In the genomic region with DNA sequence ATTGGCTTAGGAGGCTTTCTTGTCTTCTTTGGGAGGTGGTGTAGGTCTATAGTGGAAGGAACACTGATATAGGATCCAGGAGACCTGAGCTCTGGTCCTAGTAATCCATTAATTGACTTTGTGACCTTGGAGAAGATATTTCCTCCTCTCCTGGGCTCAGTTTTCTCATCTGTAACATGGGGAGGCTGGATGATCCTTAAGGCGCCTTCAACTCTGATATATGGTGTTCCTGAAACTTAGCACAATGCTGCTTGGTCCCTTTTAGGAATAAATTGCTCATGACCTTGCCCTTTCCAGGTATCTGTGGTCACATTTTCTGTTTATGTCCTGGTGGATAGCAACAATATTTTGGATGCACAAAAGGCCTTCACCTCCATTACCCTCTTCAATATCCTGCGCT, we compare ENCODE assay signal across 25 cellular contexts.
"Had no signal": no experiment of that assay in that cellular context is flagged by ENCODE, and none has a peak within 500 bp of the region (broad histone marks: within the 10 kb centered on the region; RNA-seq: fewer than 3 reads in every experiment).

No MANE protein-coding gene starts in this region.

- H3K4me3 ChIP-seq: colonic mucosa, esophagus squamous epithelium, gastrocnemius medialis, heart right ventricle, left lung, lower lobe of right lung, mucosa of descending colon had no signal

- DNase-seq: colonic mucosa; cortex of kidney; effector CD8-positive, alpha-beta T cell; effector memory CD8-positive, alpha-beta T cell; endodermal cell; esophagus squamous epithelium; foreskin fibroblast; foreskin melanocyte; gastrocnemius medialis; glutamatergic neuron; head of caudate nucleus; heart right ventricle; hippocampal formation; left cardiac atrium; left lung; left ventricle myocardium superior; lower lobe of right lung; mesenchymal stem cell; mucosa of descending colon had no signal

- H3K4me3 Mint-ChIP-seq: dendritic cell treated with granulocyte-macrophage colony-stimulating factor and Interleukin-4, amounts not matched to agents 40 ng/mL and 50 ng/mL, for 4 days; effector memory CD8-positive, alpha-beta T cell; endodermal cell; mesothelial cell of epicardium had no signal

- H3K27ac ChIP-seq: colonic mucosa, heart right ventricle, left lung, lower lobe of right lung had no signal

- H3K4me1 Mint-ChIP-seq: endodermal cell, mesothelial cell of epicardium had no signal

- H3K27ac Mint-ChIP-seq: dendritic cell treated with granulocyte-macrophage colony-stimulating factor and Interleukin-4, amounts not matched to agents 40 ng/mL and 50 ng/mL, for 4 days; effector memory CD8-positive, alpha-beta T cell; endodermal cell; mesothelial cell of epicardium had no signal

- H3K4me1 ChIP-seq: colonic mucosa, heart right ventricle, lower lobe of right lung had no signal

- H3K36me3 ChIP-seq: colonic mucosa, esophagus squamous epithelium, heart right ventricle, left lung, lower lobe of right lung had no signal

- H3K9me3 Mint-ChIP-seq: dendritic cell treated with granulocyte-macrophage colony-stimulating factor and Interleukin-4, amounts not matched to agents 40 ng/mL and 50 ng/mL, for 4 days; effector memory CD8-positive, alpha-beta T cell; endodermal cell; mesothelial cell of epicardium had no signal

- FAIRE-seq: endometrium, endothelial cell of umbilical vein, islet of Langerhans, keratinocyte had no signal

- H3K27me3 ChIP-seq: colonic mucosa, esophagus squamous epithelium, gastrocnemius medialis, heart right ventricle, left lung had no signal

- H3K36me3 Mint-ChIP-seq: mesothelial cell of epicardium had no signal

- H3K9me3 ChIP-seq: colonic mucosa, esophagus squamous epithelium, gastrocnemius medialis, heart right ventricle, left lung, lower lobe of right lung, mucosa of descending colon had no signal

- H3K27me3 Mint-ChIP-seq: dendritic cell treated with granulocyte-macrophage colony-stimulating factor and Interleukin-4, amounts not matched to agents 40 ng/mL and 50 ng/mL, for 4 days; effector memory CD8-positive, alpha-beta T cell had no signal
